In the genomic region with DNA sequence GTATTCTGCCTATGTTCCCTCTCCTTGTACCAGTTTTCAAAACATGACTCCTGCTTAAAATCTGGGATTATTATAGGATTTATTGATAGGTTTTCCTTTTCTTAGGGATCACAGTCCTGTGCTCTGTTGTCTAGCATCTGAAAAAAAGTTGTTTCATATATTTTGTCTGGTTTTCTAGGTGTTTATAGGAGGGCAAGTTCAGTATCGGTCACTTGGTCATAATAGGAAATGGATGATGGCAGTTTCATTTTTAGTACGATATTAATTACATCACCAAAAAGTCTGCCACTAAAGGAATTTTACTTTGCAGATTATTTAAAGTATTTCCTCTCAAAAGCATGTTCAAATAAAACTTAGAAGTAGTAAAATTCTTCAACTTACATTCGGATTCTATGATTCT, we compare ENCODE assay signal across 20 cellular contexts.
DNase-seq lines count a peak whose midpoint lies in the region; ATAC-seq, FAIRE-seq and TF ChIP-seq lines count a peak whose summit lies in the region.
"Had no signal": no experiment of that assay in that cellular context is flagged by ENCODE, and none has a peak within 500 bp of the region (broad histone marks: within the 10 kb centered on the region; RNA-seq: fewer than 3 reads in every experiment).

No MANE protein-coding gene starts in this region.

- WGBS in GM12878 (ENCODE audit: insufficient coverage, insufficient replicate concordance, low lambda C conversion rate, missing lambda C conversion rate): 0% methylated on average over 3 of the region's 3 CpGs

- H3K36me3 ChIP-seq in GM12878 (ENCODE audit: control insufficient read depth in 2 of 2, insufficient read depth in 2 of 2, low read length in 1 of 2) (no peaks in the 10 kb centered on the region), fibroblast of lung (ENCODE audit: control insufficient read depth, insufficient read depth, low read length) (no peaks in the 10 kb centered on the region), thoracic aorta (no peaks in the 10 kb centered on the region)
- H3K36me3 ChIP-seq: SJCRH30 had no signal

- in situ Hi-C loops in GM12878 (cut with MboI): loop anchor here (25.0 kb wide), 1 partner anchor 151 kb away; no protein-coding TSS in a partner anchor

- no peak overlapping the region for H2AFZ ChIP-seq in GM12878 (ENCODE audit: control insufficient read depth, low read depth, low read length)
- no peak overlapping the region for H2AFZ ChIP-seq in fibroblast of lung (ENCODE audit: low read length)
- H2AFZ ChIP-seq: PC-9 had no signal

- intact Hi-C loops in GM12878 (cut with micrococcal nuclease; ENCODE audit: unreplicated experiment): no loop called here

- no peak for TF ChIP-seq RAD21 in GM12878 (IDR thresholded peaks at IDR 0.05; ENCODE audit: insufficient read depth, low read depth, low read length)

- no peaks in the 10 kb centered on the region for H3K27me3 ChIP-seq in GM12878 (replicated peaks in 1 of 2; ENCODE audit: control insufficient read depth in 2 of 2, insufficient read depth in 2 of 2, low read length in 1 of 2)
- H3K27me3 ChIP-seq in fibroblast of lung (ENCODE audit: control insufficient read depth, insufficient read depth, low read length): no peaks in the 10 kb centered on the region
- no peaks in the 10 kb centered on the region for H3K27me3 ChIP-seq in thoracic aorta (replicated peaks; ENCODE audit: insufficient read depth)
- H3K27me3 ChIP-seq: SJCRH30 had no signal

- H3K9ac ChIP-seq in GM12878 (ENCODE audit: control insufficient read depth, insufficient read depth, low read length): no peak overlapping the region
- no peak overlapping the region for H3K9ac ChIP-seq in fibroblast of lung (ENCODE audit: insufficient read depth, low read length)
- H3K9ac ChIP-seq: KMS-11 had no signal

- no peak for DNase-seq in GM12878 (ENCODE audit: low read depth, low spot score)
- DNase-seq in fibroblast of lung (ENCODE audit: low read depth in 2 of 2): no peak
- no peak for DNase-seq in thoracic aorta (ENCODE audit: low spot score)
- no peak for DNase-seq in 8988T
- DNase-seq: AML-193, COR-L47, GF-D8, NCI-H187, NCI-H2107, NCI-H2227 treated with DMSO at 0.1 percent for 48 hours, NCI-H510A treated with DMSO at 0.1 percent for 48 hours, NCI-H774, PC-9, SJCRH30 had no signal

- RAD21 ChIA-PET in GM12878 (lab: Charles Lee; ENCODE audit: unreplicated experiment): interaction anchor here (0.6 to 5.2 kb wide), 9 partner anchors 82 to 679 kb away, joined by 3 to 40 read pairs (median 4); no protein-coding TSS in a partner anchor

- no TSS peak for BruUV-seq in GM12878 (replicated peaks; lab: Mats Ljungman, UMichigan)

- 0 out of 4 replicates have a peak, but pooled peaks of 1 of the 2 experiments have one; percentile 14 for TF ChIP-seq EP300 in GM12878 (IDR thresholded peaks at IDR 0.05; ENCODE audit: borderline replicate concordance in 1 of 2, control insufficient read depth in 1 of 2, low read depth in 2 of 2, low read length in 2 of 2)

- H3K9me3 ChIP-seq in GM12878 (replicated peaks; ENCODE audit: control insufficient read depth, insufficient read depth, low read length) (no peaks in the 10 kb centered on the region), fibroblast of lung (ENCODE audit: control insufficient read depth, insufficient read depth, low read depth, low read length) (no peaks in the 10 kb centered on the region), thoracic aorta (no peaks in the 10 kb centered on the region)
- H3K9me3 ChIP-seq: SJCRH30 had no signal

- POLR2A ChIA-PET in GM12878 (lab: Charles Lee): no interaction called here

- H3K4me1 ChIP-seq in GM12878 (ENCODE audit: control insufficient read depth, insufficient read depth, low read length) (no peaks in the 10 kb centered on the region), fibroblast of lung (ENCODE audit: control insufficient read depth, extremely low read depth, insufficient read depth, low read length) (peaks cover 2% of the 10 kb centered on the region), thoracic aorta (ENCODE audit: control insufficient read depth in 1 of 2, low read depth in 2 of 2) (peaks cover 11 to 19% of the 10 kb centered on the region in 2 donors)
- H3K4me1 ChIP-seq: SJCRH30 had no signal

- FAIRE-seq in GM12878 (lab: Jason Lieb, UNC): no peak

- H3K4me3 ChIP-seq in GM12878 (no peak overlapping the region), fibroblast of lung (replicated peaks in 1 of 4; ENCODE audit: control extremely low read depth in 1 of 4, insufficient read depth in 1 of 4, low read depth in 3 of 4, low read length in 4 of 4) (peak overlapping the region in 1 of 4 experiments; percentile 12), thoracic aorta (peak overlapping the region; percentile 55)
- H3K4me3 ChIP-seq: PC-9, SJCRH30 had no signal

- H3K27ac ChIP-seq in GM12878 (ENCODE audit: control insufficient read depth, insufficient read depth) (no peak overlapping the region), fibroblast of lung (ENCODE audit: insufficient read depth, low read length) (no peak overlapping the region), thoracic aorta (peak overlapping the region in 1 of 2 donors; percentile 11)
- H3K27ac ChIP-seq: C4-2B, HL-60, KMS-11, PC-9, SJCRH30 had no signal

- H4K20me1 ChIP-seq in GM12878 (ENCODE audit: control insufficient read depth, insufficient read depth) (no peaks in the 10 kb centered on the region), fibroblast of lung (ENCODE audit: control insufficient read depth, extremely low read depth, insufficient read depth, low read length) (no peaks in the 10 kb centered on the region)

- H3K4me2 ChIP-seq in GM12878 (ENCODE audit: control insufficient read depth, insufficient read depth): no peak overlapping the region
- peak overlapping the region; percentile 85 for H3K4me2 ChIP-seq in fibroblast of lung (ENCODE audit: extremely low read depth, insufficient read depth, low read length)
- H3K4me2 ChIP-seq: KMS-11, PC-9 had no signal

- SMC1A ChIA-PET in GM12878 (lab: Charles Lee; ENCODE audit: uncharacterized antibody, unreplicated experiment): interaction anchor here (0.7 to 5.5 kb wide), 14 partner anchors 9 to 240 kb away, joined by 3 to 45 read pairs (median 4); no protein-coding TSS in a partner anchor

- H3K79me2 ChIP-seq in GM12878 (ENCODE audit: control insufficient read depth, insufficient read depth, low read length) (no peaks in the 10 kb centered on the region), fibroblast of lung (ENCODE audit: control insufficient read depth, insufficient read depth, low read length) (peaks cover 13% of the 10 kb centered on the region)

- CTCF ChIA-PET in GM12878 (lab: Yijun Ruan, JAX): interaction anchor here (0.6 to 9.4 kb wide), 9 partner anchors 9 to 240 kb away, joined by 3 to 130 read pairs (median 5); no protein-coding TSS in a partner anchor

- TF ChIP-seq POLR2A in GM12878 (IDR thresholded peaks at IDR 0.05; ENCODE audit: low read depth, low read length): no peak

- TF ChIP-seq CTCF in GM12878 (IDR thresholded peaks at IDR 0.05 in 2 of 3, conservative IDR thresholded peaks at IDR 0.05 in 1 of 3; ENCODE audit: control insufficient read depth in 2 of 3, extremely low read depth in 1 of 3, insufficient read depth in 1 of 3, low read depth in 3 of 3, low read length in 3 of 3): no peak
- TF ChIP-seq CTCF in fibroblast of lung (conservative IDR thresholded peaks at IDR 0.05 in 1 of 2, IDR thresholded peaks at IDR 0.05 in 1 of 2; ENCODE audit: low read depth in 1 of 2, low read length in 2 of 2): no peak
- no peak for TF ChIP-seq CTCF in thoracic aorta (IDR thresholded peaks at IDR 0.05)

- ATAC-seq in HG02885 (IDR thresholded peaks at IDR 0.05; ENCODE audit: poor library complexity, unreplicated experiment): peak; percentile 56
- peak; percentile 82 for ATAC-seq in GM12878
- no peak for ATAC-seq in thoracic aorta (ENCODE audit: insufficient number of reproducible peaks, low FRiP score, low read depth)
- ATAC-seq in HG02973 (IDR thresholded peaks at IDR 0.05; ENCODE audit: unreplicated experiment): no peak
- ATAC-seq in HG03025 (IDR thresholded peaks at IDR 0.05; ENCODE audit: low FRiP score, unreplicated experiment): no peak

TF ChIP-seq in GM12878, 131 proteins besides CTCF, POLR2A, EP300 and RAD21:
- peak; percentile 78 for TF ChIP-seq ATF7 (IDR thresholded peaks at IDR 0.05; ENCODE audit: low read depth)
- TF ChIP-seq ATF2 (IDR thresholded peaks at IDR 0.05; ENCODE audit: low read length): peak; percentile 37; the same call in 1 of the 2 replicates
- no peak for TF ChIP-seq MYB (IDR thresholded peaks at IDR 0.05; ENCODE audit: borderline replicate concordance, low read depth, low read length)
- TF ChIP-seq, protein P1, sequence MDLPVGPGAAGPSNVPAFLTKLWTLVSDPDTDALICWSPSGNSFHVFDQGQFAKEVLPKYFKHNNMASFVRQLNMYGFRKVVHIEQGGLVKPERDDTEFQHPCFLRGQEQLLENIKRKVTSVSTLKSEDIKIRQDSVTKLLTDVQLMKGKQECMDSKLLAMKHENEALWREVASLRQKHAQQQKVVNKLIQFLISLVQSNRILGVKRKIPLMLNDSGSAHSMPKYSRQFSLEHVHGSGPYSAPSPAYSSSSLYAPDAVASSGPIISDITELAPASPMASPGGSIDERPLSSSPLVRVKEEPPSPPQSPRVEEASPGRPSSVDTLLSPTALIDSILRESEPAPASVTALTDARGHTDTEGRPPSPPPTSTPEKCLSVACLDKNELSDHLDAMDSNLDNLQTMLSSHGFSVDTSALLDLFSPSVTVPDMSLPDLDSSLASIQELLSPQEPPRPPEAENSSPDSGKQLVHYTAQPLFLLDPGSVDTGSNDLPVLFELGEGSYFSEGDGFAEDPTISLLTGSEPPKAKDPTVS (IDR thresholded peaks at IDR 0.05; ENCODE audit: low read depth, low read length): no peak
- TF ChIP-seq NFXL1 (IDR thresholded peaks at IDR 0.05; ENCODE audit: borderline replicate concordance): no peak
- no peak for TF ChIP-seq GABPA (IDR thresholded peaks at IDR 0.05; ENCODE audit: low read depth)
- TF ChIP-seq JUNB (IDR thresholded peaks at IDR 0.05): peak; percentile 72
- TF ChIP-seq RUNX3 (IDR thresholded peaks at IDR 0.05; ENCODE audit: low read length): no peak
- TF ChIP-seq IKZF2 (IDR thresholded peaks at IDR 0.05): 0 out of 4 replicates have a peak, but pooled peaks of 1 of the 2 experiments have one; percentile 17

Comparison
In these comparisons a context has a peak if more than half of its experiments do, and no peak if none do; other contexts are left out.
1. ATAC-seq: peak in HG02885 (single experiment) and GM12878 (single experiment); none in thoracic aorta (single experiment), HG02973 (single experiment) and HG03025 (single experiment).